ENCODE assay signal across 8 cellular contexts in the genomic region with DNA sequence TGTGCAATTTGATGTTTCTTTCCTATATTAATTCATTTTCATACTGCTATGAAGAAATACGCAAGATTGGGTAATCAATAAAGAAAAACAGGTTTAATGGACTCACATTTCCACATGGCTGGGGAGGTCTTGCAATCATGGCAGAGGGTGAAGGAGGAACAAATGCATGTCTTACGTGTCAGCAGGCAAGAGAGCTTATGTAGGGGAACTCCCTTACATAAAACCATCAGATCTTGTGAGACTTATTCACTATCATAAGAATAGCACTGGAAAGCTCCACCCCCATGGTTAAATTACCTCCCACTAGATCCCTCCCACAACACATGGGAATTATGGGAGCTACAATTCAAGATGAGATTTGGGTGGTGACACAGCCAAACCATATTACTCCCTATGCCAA.
"Had no signal": no experiment of that assay in that cellular context is flagged by ENCODE, and none has a peak within 500 bp of the region (broad histone marks: within the 10 kb centered on the region; RNA-seq: fewer than 3 reads in every experiment).

No MANE protein-coding gene starts in this region.

- H3K27ac Mint-ChIP-seq: HFFc6 had no signal

- H3K9me3 Mint-ChIP-seq: HFFc6 had no signal

- H3K4me3 Mint-ChIP-seq: HFFc6 had no signal

- H2AFZ ChIP-seq: GM23248 had no signal

- DNase-seq: GM23248, GOT3, H7, HFFc6, IMR-90 had no signal

- H3K4me3 ChIP-seq: GM23248, HAP-1 had no signal

- H3K9ac ChIP-seq: GM23248 had no signal

- H3K27ac ChIP-seq: GM23248 had no signal

- H3K9me3 ChIP-seq: HAP-1 had no signal

- H3K4me1 ChIP-seq: HAP-1 had no signal

- ATAC-seq: HCT116 had no signal

- FAIRE-seq: HTR-8/SVneo had no signal

- H3K36me3 ChIP-seq: HAP-1 had no signal
